ENCODE assay signal across 31 cellular contexts in genomic region chr15:71107501-71107815, GRCh38. TPM values are rescaled to one million over a fixed set of nuclear protein-coding genes. Genes with fewer than 3 reads are reported as not detected.
"Had no signal": no experiment of that assay in that cellular context is flagged by ENCODE, and none has a peak within 500 bp of the region (broad histone marks: within the 10 kb centered on the region; RNA-seq: fewer than 3 reads in every experiment).

No MANE protein-coding gene starts in this region.

- DNase-seq: activated B cell treated with CpG ODN at 0.5 μM for 24 hours; activated CD4-positive, alpha-beta T cell treated with anti-CD3 and anti-CD28 coated beads for 48 hours; activated CD4-positive, alpha-beta T cell treated with anti-CD3 and anti-CD28 coated beads, Interleukin-2, amount 50 U/mL, for 1 hour; activated CD4-positive, alpha-beta T cell treated with anti-CD3 and anti-CD28 coated beads, Interleukin-2, amount 50 U/mL, for 48 hours; activated CD8-positive, alpha-beta memory T cell treated with anti-CD3 and anti-CD28 coated beads for 24 hours; activated effector memory CD4-positive, alpha-beta T cell treated with anti-CD3 and anti-CD28 coated beads, Interleukin-2, amount 50 U/mL, for 16 hours; activated naive CD4-positive, alpha-beta T cell treated with anti-CD3 and anti-CD28 coated beads, Interleukin-2, amount 10 ng/mL, durations not matched to agents 7 days and 5 days; activated naive CD8-positive, alpha-beta T cell treated with anti-CD3 and anti-CD28 coated beads, Interleukin-2, amount 10 ng/mL, durations not matched to agents 7 days and 5 days; activated T-cell treated with anti-CD3 and anti-CD28 coated beads, Interleukin-2, amount 50 U/mL, for 4 hours; cortex of kidney; dermis blood vessel endothelial cell; effector CD4-positive, alpha-beta T cell; effector memory CD8-positive, alpha-beta T cell; foreskin fibroblast; hypothalamus; T-helper 17 cell; T1000; WERI-Rb-1 had no signal

- H3K27me3 Mint-ChIP-seq: activated naive CD8-positive, alpha-beta T cell treated with anti-CD3 and anti-CD28 coated beads, Interleukin-2, amount 10 ng/mL, durations not matched to agents 7 days and 5 days; brain had no signal

- H3K36me3 ChIP-seq: ascending aorta, breast epithelium, WERI-Rb-1 had no signal

- H3K27ac ChIP-seq: ascending aorta, breast epithelium, WERI-Rb-1 had no signal

- H3K36me3 Mint-ChIP-seq: activated naive CD4-positive, alpha-beta T cell treated with anti-CD3 and anti-CD28 coated beads, Interleukin-2, amount 10 ng/mL, durations not matched to agents 7 days and 5 days; activated naive CD4-positive, alpha-beta T cell treated with anti-CD3 and anti-CD28 coated beads, Interleukin-2, amount 50 U/mL, for 72 hours; activated naive CD8-positive, alpha-beta T cell treated with anti-CD3 and anti-CD28 coated beads, Interleukin-2, amount 10 ng/mL, durations not matched to agents 7 days and 5 days; brain had no signal

- H3K9me3 Mint-ChIP-seq: activated B cell treated with CpG ODN at 0.5 μM for 24 hours; activated CD8-positive, alpha-beta T cell treated with anti-CD3 and anti-CD28 coated beads for 36 hours; activated naive CD4-positive, alpha-beta T cell treated with anti-CD3 and anti-CD28 coated beads, Interleukin-2, amount 10 ng/mL, durations not matched to agents 7 days and 5 days; activated naive CD8-positive, alpha-beta T cell treated with anti-CD3 and anti-CD28 coated beads, Interleukin-2, amount 10 ng/mL, durations not matched to agents 7 days and 5 days; activated T-cell treated with anti-CD3 and anti-CD28 coated beads, Interleukin-2, amount 50 U/mL, for 4 hours; activated T-helper 2 cell treated with anti-CD3 and anti-CD28 coated beads, Interferon-gamma antibody, Interleukin-2, Interleukin-4, amounts not matched to agents 10 μg/mL and 5 μg/mL and 100 μg/mL, durations not matched to agents 14 hours and 24 hours and 36 hours; central memory CD8-positive, alpha-beta T cell; effector memory CD8-positive, alpha-beta T cell; T-helper 2 cell treated with Interferon-gamma antibody and Interleukin-4, amounts not matched to agents 5 μg/mL and 100 μg/mL, for 36 hours had no signal

- FAIRE-seq: endometrium, endothelial cell of umbilical vein, frontal cortex had no signal

- H3K4me1 Mint-ChIP-seq: activated B cell treated with CpG ODN at 0.5 μM for 24 hours; activated naive CD4-positive, alpha-beta T cell treated with anti-CD3 and anti-CD28 coated beads, Interleukin-2, amount 10 ng/mL, durations not matched to agents 7 days and 5 days; activated naive CD8-positive, alpha-beta T cell treated with anti-CD3 and anti-CD28 coated beads, Interleukin-2, amount 10 ng/mL, durations not matched to agents 7 days and 5 days; central memory CD8-positive, alpha-beta T cell had no signal

- H3K9me3 ChIP-seq: ascending aorta, breast epithelium had no signal

- H3K4me1 ChIP-seq: breast epithelium had no signal

- H3K4me3 ChIP-seq: ascending aorta, breast epithelium had no signal

- ATAC-seq: activated CD4-positive, CD25-positive, alpha-beta regulatory T cell treated with anti-CD3 and anti-CD28 coated beads, Interleukin-2, amount 50 U/mL, for 24 hours; activated T-cell treated with anti-CD3 and anti-CD28 coated beads, Interleukin-2, amount 50 U/mL, for 4 hours; effector memory CD8-positive, alpha-beta T cell; esophagus mucosa; T-helper 17 cell had no signal

- H3K4me3 Mint-ChIP-seq: activated B cell treated with CpG ODN at 0.5 μM for 24 hours; activated CD8-positive, alpha-beta T cell treated with anti-CD3 and anti-CD28 coated beads for 36 hours; activated naive CD4-positive, alpha-beta T cell treated with anti-CD3 and anti-CD28 coated beads, Interleukin-2, amount 10 ng/mL, durations not matched to agents 7 days and 5 days; activated naive CD8-positive, alpha-beta T cell treated with anti-CD3 and anti-CD28 coated beads, Interleukin-2, amount 10 ng/mL, durations not matched to agents 7 days and 5 days; activated T-cell treated with anti-CD3 and anti-CD28 coated beads, Interleukin-2, amount 50 U/mL, for 4 hours; brain; central memory CD8-positive, alpha-beta T cell; effector memory CD8-positive, alpha-beta T cell; T-helper 17 cell; T-helper 2 cell treated with Interferon-gamma antibody and Interleukin-4, amounts not matched to agents 5 μg/mL and 100 μg/mL, for 36 hours had no signal

- H3K27ac Mint-ChIP-seq: activated B cell treated with CpG ODN at 0.5 μM for 24 hours; activated CD8-positive, alpha-beta T cell treated with anti-CD3 and anti-CD28 coated beads for 36 hours; activated naive CD4-positive, alpha-beta T cell treated with anti-CD3 and anti-CD28 coated beads, Interleukin-2, amount 10 ng/mL, durations not matched to agents 7 days and 5 days; activated naive CD8-positive, alpha-beta T cell treated with anti-CD3 and anti-CD28 coated beads, Interleukin-2, amount 10 ng/mL, durations not matched to agents 7 days and 5 days; activated T-helper 2 cell treated with anti-CD3 and anti-CD28 coated beads, Interferon-gamma antibody, Interleukin-2, Interleukin-4, amounts not matched to agents 10 μg/mL and 5 μg/mL and 100 μg/mL, durations not matched to agents 14 hours and 24 hours and 36 hours; brain; effector memory CD8-positive, alpha-beta T cell; T-helper 17 cell; T-helper 2 cell treated with Interferon-gamma antibody and Interleukin-4, amounts not matched to agents 5 μg/mL and 100 μg/mL, for 36 hours had no signal

- H3K27me3 ChIP-seq: ascending aorta, breast epithelium had no signal

RNA-seq across cellular contexts. Expression of gene THSD4, which starts 7.8 kb away (rescaled TPM):
- total RNA-seq: activated B cell treated with CpG ODN at 0.5 μM for 24 hours; activated CD8-positive, alpha-beta T cell treated with anti-CD3 and anti-CD28 coated beads for 36 hours; activated naive CD4-positive, alpha-beta T cell treated with anti-CD3 and anti-CD28 coated beads, Interleukin-2, amount 50 U/mL, for 72 hours; activated naive CD8-positive, alpha-beta T cell treated with anti-CD3 and anti-CD28 coated beads, Interleukin-2, amount 10 ng/mL, durations not matched to agents 7 days and 5 days; activated T-helper 2 cell treated with anti-CD3 and anti-CD28 coated beads, Interferon-gamma antibody, Interleukin-2, Interleukin-4, amounts not matched to agents 10 μg/mL and 5 μg/mL and 100 μg/mL, durations not matched to agents 14 hours and 24 hours and 36 hours; T-helper 17 cell had no signal
